Comparison of ENCODE assay signal across 3 cellular contexts in the genomic region with DNA sequence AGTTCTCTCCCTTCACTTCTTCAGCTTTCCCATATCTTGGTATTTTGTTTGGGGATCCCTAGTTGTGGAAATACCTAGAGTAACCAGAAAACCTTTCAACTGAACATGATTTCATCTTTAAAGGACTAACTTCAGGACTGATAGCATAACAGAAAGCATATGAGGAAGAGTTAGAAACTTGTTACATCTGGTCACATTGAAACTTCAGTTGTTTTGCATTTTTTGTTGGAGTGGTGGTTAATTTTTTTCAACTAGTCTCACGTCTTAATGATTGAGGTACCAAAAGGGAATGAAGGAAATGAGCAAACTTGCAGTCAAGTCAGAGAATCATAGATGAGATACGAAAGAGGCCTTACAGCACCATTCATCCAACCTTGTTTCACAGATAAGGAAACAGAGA.
TF ChIP-seq lines count a peak whose summit lies in the region.

No MANE protein-coding gene starts in this region.

TF ChIP-seq in liver, 16 proteins besides CTCF, POLR2A, EP300 and RAD21:
- TF ChIP-seq HNF4G (IDR thresholded peaks at IDR 0.05) (no peak), TAF1 (conservative IDR thresholded peaks at IDR 0.05) (no peak), FOXA2 (IDR thresholded peaks at IDR 0.05) (no peak), ZBTB33 (IDR thresholded peaks at IDR 0.05) (no peak), RXRA (IDR thresholded peaks at IDR 0.05) (no peak), MAX (IDR thresholded peaks at IDR 0.05) (no peak), JUND (IDR thresholded peaks at IDR 0.05) (no peak), EGR1 (IDR thresholded peaks at IDR 0.05; ENCODE audit: low read depth in 2 of 2) (no peak), YY1 (IDR thresholded peaks at IDR 0.05) (no peak), HNF4A (conservative IDR thresholded peaks at IDR 0.05) (no peak), FOXA1 (IDR thresholded peaks at IDR 0.05) (no peak), GABPA (IDR thresholded peaks at IDR 0.05 in 1 of 2, conservative IDR thresholded peaks at IDR 0.05 in 1 of 2) (no peak), NR2F2 (IDR thresholded peaks at IDR 0.05) (no peak), SP1 (IDR thresholded peaks at IDR 0.05) (no peak)
- TF ChIP-seq, protein P1, sequence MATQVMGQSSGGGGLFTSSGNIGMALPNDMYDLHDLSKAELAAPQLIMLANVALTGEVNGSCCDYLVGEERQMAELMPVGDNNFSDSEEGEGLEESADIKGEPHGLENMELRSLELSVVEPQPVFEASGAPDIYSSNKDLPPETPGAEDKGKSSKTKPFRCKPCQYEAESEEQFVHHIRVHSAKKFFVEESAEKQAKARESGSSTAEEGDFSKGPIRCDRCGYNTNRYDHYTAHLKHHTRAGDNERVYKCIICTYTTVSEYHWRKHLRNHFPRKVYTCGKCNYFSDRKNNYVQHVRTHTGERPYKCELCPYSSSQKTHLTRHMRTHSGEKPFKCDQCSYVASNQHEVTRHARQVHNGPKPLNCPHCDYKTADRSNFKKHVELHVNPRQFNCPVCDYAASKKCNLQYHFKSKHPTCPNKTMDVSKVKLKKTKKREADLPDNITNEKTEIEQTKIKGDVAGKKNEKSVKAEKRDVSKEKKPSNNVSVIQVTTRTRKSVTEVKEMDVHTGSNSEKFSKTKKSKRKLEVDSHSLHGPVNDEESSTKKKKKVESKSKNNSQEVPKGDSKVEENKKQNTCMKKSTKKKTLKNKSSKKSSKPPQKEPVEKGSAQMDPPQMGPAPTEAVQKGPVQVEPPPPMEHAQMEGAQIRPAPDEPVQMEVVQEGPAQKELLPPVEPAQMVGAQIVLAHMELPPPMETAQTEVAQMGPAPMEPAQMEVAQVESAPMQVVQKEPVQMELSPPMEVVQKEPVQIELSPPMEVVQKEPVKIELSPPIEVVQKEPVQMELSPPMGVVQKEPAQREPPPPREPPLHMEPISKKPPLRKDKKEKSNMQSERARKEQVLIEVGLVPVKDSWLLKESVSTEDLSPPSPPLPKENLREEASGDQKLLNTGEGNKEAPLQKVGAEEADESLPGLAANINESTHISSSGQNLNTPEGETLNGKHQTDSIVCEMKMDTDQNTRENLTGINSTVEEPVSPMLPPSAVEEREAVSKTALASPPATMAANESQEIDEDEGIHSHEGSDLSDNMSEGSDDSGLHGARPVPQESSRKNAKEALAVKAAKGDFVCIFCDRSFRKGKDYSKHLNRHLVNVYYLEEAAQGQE (IDR thresholded peaks at IDR 0.05): no peak
- TF ChIP-seq, protein P2, sequence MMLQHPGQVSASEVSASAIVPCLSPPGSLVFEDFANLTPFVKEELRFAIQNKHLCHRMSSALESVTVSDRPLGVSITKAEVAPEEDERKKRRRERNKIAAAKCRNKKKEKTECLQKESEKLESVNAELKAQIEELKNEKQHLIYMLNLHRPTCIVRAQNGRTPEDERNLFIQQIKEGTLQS (IDR thresholded peaks at IDR 0.05): no peak
TF ChIP-seq in liver: peak in this region for 0.

TF ChIP-seq in HepG2, 621 proteins besides CTCF, POLR2A, EP300 and RAD21:
- no peak for TF ChIP-seq TCF7L2 (IDR thresholded peaks at IDR 0.05; ENCODE audit: low read depth, low read length)

TF ChIP-seq in WTC11, 78 proteins besides CTCF, POLR2A, EP300 and RAD21:
- TF ChIP-seq JAZF1 (CRISPR knock-in tag; IDR thresholded peaks at IDR 0.05) (no peak), KAT7 (CRISPR knock-in tag; IDR thresholded peaks at IDR 0.05; ENCODE audit: borderline replicate concordance) (no peak)
